In genomic region chr4:69759189-69759604, GRCh38 we compare ENCODE assay signal across 15 cellular contexts. TPM values are rescaled to one million over a fixed set of nuclear protein-coding genes. Genes with fewer than 3 reads are reported as not detected.
DNase-seq lines count a peak whose midpoint lies in the region; ATAC-seq and TF ChIP-seq lines count a peak whose summit lies in the region.
"Had no signal": no experiment of that assay in that cellular context is flagged by ENCODE, and none has a peak within 500 bp of the region (broad histone marks: within the 10 kb centered on the region; RNA-seq: fewer than 3 reads in every experiment).

No MANE protein-coding gene starts in this region.

- CTCF ChIA-PET in CD4-positive, alpha-beta memory T cell (lab: Charles Lee; ENCODE audit: partially characterized antibody), result interaction anchor here (3.0 kb wide), 1 partner anchor 64 kb away, joined by 22 read pairs; no protein-coding TSS in a partner anchor
- CTCF ChIA-PET in PC-3 (lab: Charles Lee), result interaction anchor here (0.5 kb wide), 1 partner anchor 123 kb away, joined by 3 read pairs; no protein-coding TSS in a partner anchor

- peaks cover 44% of the 10 kb centered on the region for H3K4me1 ChIP-seq in CD4-positive, alpha-beta memory T cell (ENCODE audit: insufficient read depth, low read length)
- peaks cover 5% of the 10 kb centered on the region; the same call in 1 of the 2 replicates for H3K4me1 ChIP-seq in PC-3 (ENCODE audit: insufficient read depth, low read length)

- peaks cover 21 to 46% (median 32%) of the 10 kb centered on the region in 4 donors for H3K4me1 Mint-ChIP-seq in CD4-positive, alpha-beta memory T cell
- peaks cover 24 to 68% (median 61%) of the 10 kb centered on the region in 4 donors for H3K4me1 Mint-ChIP-seq in naive thymus-derived CD8-positive, alpha-beta T cell

- H3K9me3 Mint-ChIP-seq in CD4-positive, alpha-beta memory T cell, result peaks cover 0 to 4% (median 0%) of the 10 kb centered on the region in 8 donors
- H3K9me3 Mint-ChIP-seq in naive thymus-derived CD8-positive, alpha-beta T cell, result no peaks in the 10 kb centered on the region

- H3K27ac Mint-ChIP-seq in CD4-positive, alpha-beta memory T cell, result peak overlapping the region in 3 of 7 donors; percentile 19 to 49 (median 43)
- H3K27ac Mint-ChIP-seq in naive thymus-derived CD8-positive, alpha-beta T cell, result peak overlapping the region; percentile 75 to 99 (median 90)

- no TSS peak for BruUV-seq in PC-3 (replicated peaks; lab: Mats Ljungman, UMichigan)

- H4K20me1 ChIP-seq in PC-3 (ENCODE audit: low read length), result no peaks in the 10 kb centered on the region

- DNase-seq in CD4-positive, alpha-beta memory T cell, result no peak
- no peak for DNase-seq in PC-3
- DNase-seq in dermis blood vessel endothelial cell, result peak; percentile 51
- DNase-seq in naive thymus-derived CD8-positive, alpha-beta T cell, result no peak
- no peak for DNase-seq in islet precursor cell
- DNase-seq in EL, result no peak
- DNase-seq: activated CD4-positive, alpha-beta T cell treated with anti-CD3 and anti-CD28 coated beads for 48 hours; adrenal gland; effector CD8-positive, alpha-beta T cell; heart left ventricle; NCI-H2081 treated with DMSO at 0.1 percent for 48 hours; SW 1271 had no signal

- POLR2A ChIA-PET in CD4-positive, alpha-beta memory T cell (lab: Charles Lee; ENCODE audit: partially characterized antibody), result no interaction called here
- POLR2A ChIA-PET in PC-3 (lab: Charles Lee; ENCODE audit: unreplicated experiment), result no interaction called here
- POLR2A ChIA-PET in naive thymus-derived CD8-positive, alpha-beta T cell (lab: Charles Lee), result no interaction called here

- TF ChIP-seq CTCF in PC-3 (conservative IDR thresholded peaks at IDR 0.05; ENCODE audit: low read depth, low read length), result no peak

- peak overlapping the region; percentile 68 to 91 (median 80) for H3K4me3 Mint-ChIP-seq in CD4-positive, alpha-beta memory T cell
- peak overlapping the region; percentile 87 to 95 (median 91) for H3K4me3 Mint-ChIP-seq in naive thymus-derived CD8-positive, alpha-beta T cell

- H3K36me3 ChIP-seq in CD4-positive, alpha-beta memory T cell (ENCODE audit: insufficient read depth, low read length), result no peaks in the 10 kb centered on the region
- no peaks in the 10 kb centered on the region for H3K36me3 ChIP-seq in PC-3 (ENCODE audit: low read depth, low read length)
- H3K36me3 ChIP-seq: adrenal gland, heart left ventricle had no signal

- no peaks in the 10 kb centered on the region for H3K27me3 Mint-ChIP-seq in CD4-positive, alpha-beta memory T cell
- H3K27me3 Mint-ChIP-seq in naive thymus-derived CD8-positive, alpha-beta T cell, result no peaks in the 10 kb centered on the region

- intact Hi-C loops in CD4-positive, alpha-beta memory T cell (cut with micrococcal nuclease), result no loop called here
- intact Hi-C loops in PC-3 (cut with micrococcal nuclease), result no loop called here

- no peaks in the 10 kb centered on the region for H3K79me2 ChIP-seq in PC-3 (ENCODE audit: low read length)

- H3K27me3 ChIP-seq in CD4-positive, alpha-beta memory T cell (ENCODE audit: insufficient read depth, low read length), result no peaks in the 10 kb centered on the region
- no peaks in the 10 kb centered on the region for H3K27me3 ChIP-seq in PC-3 (ENCODE audit: low read length)
- H3K27me3 ChIP-seq: adrenal gland, heart left ventricle had no signal

- H3K27ac ChIP-seq in CD4-positive, alpha-beta memory T cell (ENCODE audit: low read depth, low read length), result no peak overlapping the region
- no peak overlapping the region for H3K27ac ChIP-seq in PC-3 (ENCODE audit: low read length)
- H3K27ac ChIP-seq: adrenal gland had no signal

- H3F3A ChIP-seq in PC-3 (ENCODE audit: low read length, unreplicated experiment), result no peaks in the 10 kb centered on the region

- no peaks in the 10 kb centered on the region for H3K36me3 Mint-ChIP-seq in CD4-positive, alpha-beta memory T cell
- peaks cover 0 to 10% (median 0%) of the 10 kb centered on the region in 3 donors for H3K36me3 Mint-ChIP-seq in naive thymus-derived CD8-positive, alpha-beta T cell

- 0 out of 2 replicates have a peak overlapping the region, but pooled peaks have one; percentile 1 for H2AFZ ChIP-seq in PC-3 (ENCODE audit: low read length)

- no peak overlapping the region for H3K9ac ChIP-seq in PC-3 (ENCODE audit: low read length)

- no peak overlapping the region for H3K4me2 ChIP-seq in PC-3 (ENCODE audit: low read length)

- ATAC-seq in PC-3 (no peak), HG02588 (IDR thresholded peaks at IDR 0.05; ENCODE audit: unreplicated experiment) (no peak), HG03280 (IDR thresholded peaks at IDR 0.05; ENCODE audit: unreplicated experiment) (no peak)
- ATAC-seq in naive thymus-derived CD8-positive, alpha-beta T cell, result no peak
- ATAC-seq: heart left ventricle had no signal

- H3K9me2 ChIP-seq in PC-3 (replicated peaks; ENCODE audit: low read length), result no peaks in the 10 kb centered on the region

- no peak overlapping the region for H3K4me3 ChIP-seq in CD4-positive, alpha-beta memory T cell (ENCODE audit: low read length in 2 of 2)
- H3K4me3 ChIP-seq in PC-3 (ENCODE audit: low read length), result no peak overlapping the region
- H3K4me3 ChIP-seq: adrenal gland, lung had no signal

- no peaks in the 10 kb centered on the region for H3K9me3 ChIP-seq in CD4-positive, alpha-beta memory T cell (ENCODE audit: control insufficient read depth in 1 of 2, low read length in 2 of 2)
- H3K9me3 ChIP-seq in PC-3 (ENCODE audit: low read length), result no peaks in the 10 kb centered on the region
- H3K9me3 ChIP-seq: adrenal gland, heart left ventricle had no signal

RNA-seq across cellular contexts. Expression of gene SULT1B1, which starts 1.2 kb away (rescaled TPM):
- total RNA-seq in CD4-positive, alpha-beta memory T cell, result 1 to 10 TPM; 5.7 to 7.6 TPM
- 1 to 10 TPM; 4.2 to 4.7 TPM for polyA plus RNA-seq in CD4-positive, alpha-beta memory T cell
- total RNA-seq in PC-3 (2014; rRNA removed), result 0.04 and 0.17 TPM in 2 replicates
- 2.4 and 12.6 TPM in 2 replicates for total RNA-seq in dermis blood vessel endothelial cell
- 10 to 100 TPM; 20.9 to 25.2 TPM for total RNA-seq in naive thymus-derived CD8-positive, alpha-beta T cell
- 10 to 100 TPM; 13.2 to 18.2 (median 13.3) TPM for polyA plus RNA-seq in naive thymus-derived CD8-positive, alpha-beta T cell
